ENCODE assay signal across 1 cellular context in the genomic region with DNA sequence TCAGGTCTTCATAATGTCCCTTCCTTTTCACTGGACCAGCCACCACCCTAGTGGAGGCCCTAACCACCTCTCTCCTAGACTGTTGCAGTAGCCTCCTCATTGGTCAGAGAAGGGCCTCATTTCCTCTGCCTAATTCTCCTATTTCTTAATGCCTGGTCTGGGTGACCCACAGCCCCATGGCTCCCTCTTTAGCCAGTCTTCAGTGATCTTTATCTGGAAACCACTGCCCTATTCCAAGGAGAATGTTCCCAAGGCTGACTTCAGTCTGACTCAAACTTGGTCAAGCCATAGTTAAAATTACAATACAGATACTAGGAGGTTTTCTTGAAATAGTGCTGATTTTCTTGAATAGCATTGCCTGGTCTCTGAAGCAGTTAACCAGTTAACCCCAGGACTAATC.
TF ChIP-seq lines count a peak whose summit lies in the region.

No MANE protein-coding gene starts in this region.

TF ChIP-seq in HepG2, 621 proteins besides CTCF, POLR2A, EP300 and RAD21 (continued from another document):
- TF ChIP-seq, protein P1, sequence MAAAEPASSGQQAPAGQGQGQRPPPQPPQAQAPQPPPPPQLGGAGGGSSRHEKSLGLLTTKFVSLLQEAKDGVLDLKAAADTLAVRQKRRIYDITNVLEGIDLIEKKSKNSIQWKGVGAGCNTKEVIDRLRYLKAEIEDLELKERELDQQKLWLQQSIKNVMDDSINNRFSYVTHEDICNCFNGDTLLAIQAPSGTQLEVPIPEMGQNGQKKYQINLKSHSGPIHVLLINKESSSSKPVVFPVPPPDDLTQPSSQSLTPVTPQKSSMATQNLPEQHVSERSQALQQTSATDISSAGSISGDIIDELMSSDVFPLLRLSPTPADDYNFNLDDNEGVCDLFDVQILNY (CRISPR knock-in tag; conservative IDR thresholded peaks at IDR 0.05): no peak
- no peak for TF ChIP-seq GATAD1 (CRISPR knock-in tag; IDR thresholded peaks at IDR 0.05)
- TF ChIP-seq NAIF1 (CRISPR knock-in tag; IDR thresholded peaks at IDR 0.05; ENCODE audit: borderline replicate concordance): no peak
- no peak for TF ChIP-seq SETDB1 (CRISPR knock-in tag; IDR thresholded peaks at IDR 0.05; ENCODE audit: borderline replicate concordance)
